20 cellular contexts compared by ENCODE assay signal in the genomic region with DNA sequence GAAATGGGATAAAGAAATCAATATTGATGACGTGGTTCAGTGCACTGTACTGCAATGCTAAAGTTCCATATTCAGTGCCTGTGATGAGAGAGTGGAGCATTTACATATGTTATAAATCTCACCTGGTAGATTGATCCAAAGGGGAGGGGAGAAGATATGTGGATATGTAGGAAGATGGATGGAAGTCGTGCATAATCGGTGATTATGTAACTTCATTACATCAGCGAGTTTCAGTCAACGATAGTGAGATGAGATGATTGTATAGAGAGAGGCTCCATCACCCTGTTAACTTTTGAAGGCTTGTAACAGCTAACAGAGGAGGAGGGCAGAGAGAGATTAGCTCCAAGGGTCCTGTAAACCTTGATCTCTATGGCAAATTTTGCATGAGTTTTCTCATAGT. TPM values are rescaled to one million over a fixed set of nuclear protein-coding genes. Genes with fewer than 3 reads are reported as not detected.
DNase-seq lines count a peak whose midpoint lies in the region; ATAC-seq and TF ChIP-seq lines count a peak whose summit lies in the region.
"Had no signal": no experiment of that assay in that cellular context is flagged by ENCODE, and none has a peak within 500 bp of the region (broad histone marks: within the 10 kb centered on the region; RNA-seq: fewer than 3 reads in every experiment).

No MANE protein-coding gene starts in this region.

- no peaks in the 10 kb centered on the region for H3K36me3 ChIP-seq in heart left ventricle
- no peaks in the 10 kb centered on the region for H3K36me3 ChIP-seq in ectodermal cell (ENCODE audit: control insufficient read depth, insufficient read depth, low read length)
- no peaks in the 10 kb centered on the region for H3K36me3 ChIP-seq in muscle layer of duodenum (ENCODE audit: control insufficient read depth in 1 of 2, insufficient read depth in 2 of 2, low read length in 2 of 2)
- no peaks in the 10 kb centered on the region for H3K36me3 ChIP-seq in urinary bladder (ENCODE audit: insufficient read depth)
- H3K36me3 ChIP-seq: left lung, pancreas, spleen, upper lobe of right lung had no signal

- no peaks in the 10 kb centered on the region for H3K4me1 Mint-ChIP-seq in glutamatergic neuron (ENCODE audit: low read depth, unreplicated experiment)
- H3K4me1 Mint-ChIP-seq: activated CD4-positive, alpha-beta T cell treated with anti-CD3 and anti-CD28 coated beads, Interleukin-2, amount 10 ng/mL, durations not matched to agents 24 days and 14 days; CD4-positive, alpha-beta memory T cell had no signal

- no peak for ATAC-seq in heart left ventricle
- ATAC-seq: left lung, pancreas, upper lobe of right lung had no signal

- TF ChIP-seq CTCF in heart left ventricle (IDR thresholded peaks at IDR 0.05) (no peak), glutamatergic neuron (IDR thresholded peaks at IDR 0.05; ENCODE audit: partially characterized antibody, unreplicated experiment) (no peak)

- H3K27ac ChIP-seq in heart left ventricle (peak overlapping the region in 8 of 12 donors; percentile 30 to 59 (median 42)), ectodermal cell (ENCODE audit: insufficient read depth, low read depth, low read length, poor library complexity, severe bottlenecking) (no peak overlapping the region), muscle layer of duodenum (ENCODE audit: low read length) (no peak overlapping the region), urinary bladder (ENCODE audit: low read depth) (no peak overlapping the region)
- H3K27ac ChIP-seq: left lung, pancreas, spleen, upper lobe of right lung had no signal

- DNase-seq in heart left ventricle (no peak), cardiac septum (ENCODE audit: low spot score) (no peak), NCI-H69 (lab: John Stamatoyannopoulos, UW) (no peak), iPS-NIHi7 (ENCODE audit: extremely low spot score) (no peak), glutamatergic neuron (no peak)
- DNase-seq: activated CD4-positive, alpha-beta T cell treated with anti-CD3 and anti-CD28 coated beads, Interleukin-2, amount 10 ng/mL, durations not matched to agents 24 days and 14 days; activated CD8-positive, alpha-beta memory T cell treated with anti-CD3 and anti-CD28 coated beads, Interleukin-2, amount 50 U/mL, for 4 hours; CD4-positive, alpha-beta memory T cell; effector CD8-positive, alpha-beta T cell; Kasumi-1; left lung; NCI-H774; pancreas; spleen; upper lobe of right lung had no signal

- peaks cover 0 to 38% (median 0%) of the 10 kb centered on the region in 9 donors for H3K27me3 ChIP-seq in heart left ventricle
- no peaks in the 10 kb centered on the region for H3K27me3 ChIP-seq in ectodermal cell (ENCODE audit: control insufficient read depth, insufficient read depth, low read length, poor library complexity, severe bottlenecking)
- no peaks in the 10 kb centered on the region for H3K27me3 ChIP-seq in muscle layer of duodenum (ENCODE audit: low read depth, low read length)
- H3K27me3 ChIP-seq: upper lobe of right lung had no signal

- 24 to 38% (median 32%) methylated on average over 5 of the region's 5 CpGs for WGBS in heart left ventricle, 4 donors
- WGBS in ectodermal cell, 2 experiments: 13 to 23% methylated on average over 5 of the region's 5 CpGs
- WGBS in urinary bladder: 22% methylated on average over 5 of the region's 5 CpGs

- no peaks in the 10 kb centered on the region for H3K4me1 ChIP-seq in heart left ventricle
- no peaks in the 10 kb centered on the region for H3K4me1 ChIP-seq in ectodermal cell (ENCODE audit: control insufficient read depth, insufficient read depth, low read length)
- H3K4me1 ChIP-seq in muscle layer of duodenum (ENCODE audit: control insufficient read depth in 1 of 2, insufficient read depth in 2 of 2, low read length in 2 of 2): no peaks in the 10 kb centered on the region
- no peaks in the 10 kb centered on the region for H3K4me1 ChIP-seq in urinary bladder (ENCODE audit: insufficient read depth)
- H3K4me1 ChIP-seq: left lung, pancreas, spleen, upper lobe of right lung had no signal

- no peaks in the 10 kb centered on the region for H3K9me3 ChIP-seq in heart left ventricle
- H3K9me3 ChIP-seq in ectodermal cell (ENCODE audit: control insufficient read depth, low read length): no peaks in the 10 kb centered on the region
- H3K9me3 ChIP-seq in muscle layer of duodenum (ENCODE audit: control insufficient read depth in 1 of 2, low read length in 2 of 2): no peaks in the 10 kb centered on the region
- H3K9me3 ChIP-seq: left lung, pancreas, spleen, upper lobe of right lung had no signal

- no peak overlapping the region for H3K4me3 Mint-ChIP-seq in glutamatergic neuron (ENCODE audit: unreplicated experiment)
- H3K4me3 Mint-ChIP-seq: activated CD4-positive, alpha-beta T cell treated with anti-CD3 and anti-CD28 coated beads, Interleukin-2, amount 10 ng/mL, durations not matched to agents 24 days and 14 days; brain; CD4-positive, alpha-beta memory T cell had no signal

- no peaks in the 10 kb centered on the region for H3K9me3 Mint-ChIP-seq in glutamatergic neuron (ENCODE audit: unreplicated experiment)
- H3K9me3 Mint-ChIP-seq: activated CD4-positive, alpha-beta T cell treated with anti-CD3 and anti-CD28 coated beads, Interleukin-2, amount 10 ng/mL, durations not matched to agents 24 days and 14 days; brain had no signal

- H3K27ac Mint-ChIP-seq in glutamatergic neuron (ENCODE audit: unreplicated experiment): no peak overlapping the region
- H3K27ac Mint-ChIP-seq: activated CD4-positive, alpha-beta T cell treated with anti-CD3 and anti-CD28 coated beads, Interleukin-2, amount 10 ng/mL, durations not matched to agents 24 days and 14 days; brain; CD4-positive, alpha-beta memory T cell had no signal

- H3K27me3 Mint-ChIP-seq in glutamatergic neuron (ENCODE audit: unreplicated experiment): no peaks in the 10 kb centered on the region
- H3K27me3 Mint-ChIP-seq: brain; CD4-positive, alpha-beta memory T cell had no signal

- TF ChIP-seq POLR2A in heart left ventricle (IDR thresholded peaks at IDR 0.05): no peak

- peak overlapping the region; percentile 13 to 65 (median 48) for H3K4me3 ChIP-seq in heart left ventricle
- H3K4me3 ChIP-seq in ectodermal cell (ENCODE audit: insufficient read depth, low read depth, low read length): peak overlapping the region; percentile 47
- peak overlapping the region; percentile 56 to 58 for H3K4me3 ChIP-seq in muscle layer of duodenum (ENCODE audit: low read depth in 1 of 2, low read length in 2 of 2)
- H3K4me3 ChIP-seq in urinary bladder (ENCODE audit: low read depth, low read length): peak overlapping the region; percentile 50
- H3K4me3 ChIP-seq: left lung, pancreas, spleen, upper lobe of right lung had no signal

- H3K36me3 Mint-ChIP-seq in glutamatergic neuron (ENCODE audit: unreplicated experiment): no peaks in the 10 kb centered on the region
- H3K36me3 Mint-ChIP-seq: brain; CD4-positive, alpha-beta memory T cell had no signal

- intact Hi-C loops in heart left ventricle (cut with DNase I) (loop anchor here in 7 of 10 donors (5.0 to 10.0 kb wide), 7 partner anchors 453 to 646 kb away; no protein-coding TSS in a partner anchor), cardiac septum (cut with DNase I) (loop anchor here (5.0 kb wide), 1 partner anchor 498 kb away; no protein-coding TSS in a partner anchor)

RNA-seq across cellular contexts. Expression of gene IL1RAPL1, which starts 1.8 kb away (rescaled TPM):
- 1 to 10 TPM; 1.6 to 4.7 (median 2.9) TPM for total RNA-seq in heart left ventricle
- under 1 TPM; 0.42 to 0.90 TPM for polyA plus RNA-seq in heart left ventricle
- 0.73 TPM for total RNA-seq in cardiac septum
- polyA plus RNA-seq in ectodermal cell (2013, experiment 1 of 4): 3.2 TPM
- 3.7 TPM for polyA plus RNA-seq in ectodermal cell (2013, experiment 2 of 4)
- 1.9 TPM for polyA plus RNA-seq in ectodermal cell (2013, experiment 3 of 4)
- 2.3 TPM for polyA plus RNA-seq in ectodermal cell (2013, experiment 4 of 4)
- total RNA-seq in urinary bladder: 21.3 TPM
- polyA plus RNA-seq in urinary bladder: 1.4 TPM
- total RNA-seq in glutamatergic neuron (ENCODE audit: unreplicated experiment): 0.66 TPM
- total RNA-seq: activated CD4-positive, alpha-beta T cell treated with anti-CD3 and anti-CD28 coated beads, Interleukin-2, amount 10 ng/mL, durations not matched to agents 24 days and 14 days; CD4-positive, alpha-beta memory T cell; left lung; myocyte; upper lobe of right lung had no signal
- polyA plus RNA-seq: CD4-positive, alpha-beta memory T cell; pancreas had no signal

Comparison
In these comparisons a context has a peak if more than half of its experiments do, and no peak if none do; other contexts are left out.
1. H3K27ac ChIP-seq: peak in heart left ventricle (8 of 12); none in ectodermal cell (single experiment), muscle layer of duodenum (single experiment) and urinary bladder (single experiment).
2. Peak in every context shown above with its lines, with median percentiles within 50 percentile points of each other: H3K4me3 ChIP-seq.